ENCODE assay signal across 2 cellular contexts in the genomic region with DNA sequence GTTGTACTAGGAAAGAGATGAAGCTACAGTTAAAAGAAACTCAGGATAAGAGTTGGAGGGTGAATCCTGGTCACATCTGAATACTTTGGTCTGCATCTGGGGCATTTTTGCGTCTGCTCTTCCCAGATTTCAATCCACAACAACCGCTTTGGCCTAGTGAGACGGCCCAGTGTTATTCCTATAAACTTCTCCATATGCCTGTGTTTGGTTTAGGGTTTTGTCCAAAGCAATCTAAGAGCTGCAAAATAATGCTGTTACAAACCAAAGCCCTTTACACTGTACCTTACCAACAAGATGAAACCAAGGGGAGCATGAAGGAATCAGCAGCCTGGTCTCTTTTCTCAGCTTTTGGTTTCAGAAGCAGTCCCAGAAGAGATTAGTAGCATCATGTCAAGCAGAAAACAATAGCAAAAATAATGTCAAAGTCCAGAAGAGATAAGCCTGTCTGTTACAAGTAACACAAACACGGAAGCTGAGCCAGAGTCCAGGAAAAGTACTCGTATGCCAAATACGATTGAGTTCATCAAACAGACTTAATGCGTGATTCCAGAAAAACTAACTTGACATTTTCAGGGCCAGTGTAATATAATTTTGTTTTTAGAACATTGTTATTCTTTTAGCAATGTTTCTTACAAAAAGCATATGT.
TF ChIP-seq lines count a peak whose summit lies in the region.

No MANE protein-coding gene starts in this region.

TF ChIP-seq in H1, 55 proteins besides CTCF, POLR2A, EP300 and RAD21 (continued from another document):
- TF ChIP-seq NRF1 (IDR thresholded peaks at IDR 0.05; ENCODE audit: low read depth, low read length), result no peak
- TF ChIP-seq KDM5A (IDR thresholded peaks at IDR 0.05; ENCODE audit: low read length), result no peak
- TF ChIP-seq ATF3 (IDR thresholded peaks at IDR 0.05; ENCODE audit: insufficient read depth, low read depth, low read length), result no peak
- no peak for TF ChIP-seq SUZ12 (IDR thresholded peaks at IDR 0.05; ENCODE audit: low read length)
- no peak for TF ChIP-seq CBX5 (IDR thresholded peaks at IDR 0.05; ENCODE audit: low read depth, low read length)
- TF ChIP-seq JUND (IDR thresholded peaks at IDR 0.05; ENCODE audit: low read length), result no peak
- no peak for TF ChIP-seq SIRT6 (IDR thresholded peaks at IDR 0.05; ENCODE audit: low read length)
- TF ChIP-seq SIN3A (conservative IDR thresholded peaks at IDR 0.05 in 1 of 2, IDR thresholded peaks at IDR 0.05 in 1 of 2; ENCODE audit: low read depth in 1 of 2, low read length in 2 of 2), result no peak

TF ChIP-seq in liver, 16 proteins besides CTCF, POLR2A, EP300 and RAD21 (continued from another document):
- TF ChIP-seq HNF4A (conservative IDR thresholded peaks at IDR 0.05) (peak; percentile 65 to 80), EGR1 (IDR thresholded peaks at IDR 0.05; ENCODE audit: low read depth in 2 of 2) (no peak), TAF1 (conservative IDR thresholded peaks at IDR 0.05) (no peak)
